Comparison of ENCODE assay signal across 8 cellular contexts in genomic region chr1:59057211-59057694, GRCh38.
A peak's percentile ranks its signal among the peaks of the same experiment; 100 is the strongest.
DNase-seq lines count a peak whose midpoint lies in the region; ATAC-seq and TF ChIP-seq lines count a peak whose summit lies in the region.

No MANE protein-coding gene starts in this region.

- H3K9me3 ChIP-seq in AG04450 (ENCODE audit: control insufficient read depth, insufficient read depth, low read length) (no peaks in the 10 kb centered on the region), MG63 (no peaks in the 10 kb centered on the region), mesodermal cell (ENCODE audit: control insufficient read depth, low read length) (no peaks in the 10 kb centered on the region)

- no peaks in the 10 kb centered on the region for H3K27me3 ChIP-seq in AG04450 (ENCODE audit: control insufficient read depth, insufficient read depth, low read length)
- no peaks in the 10 kb centered on the region for H3K27me3 ChIP-seq in MG63

- DNase-seq in AG04450 (ENCODE audit: low read depth, low spot score) (peak; percentile 88), MG63 (peak; percentile 64), dedifferentiated amniotic fluid mesenchymal stem cell (ENCODE audit: extremely low spot score) (peak; percentile 99)
- DNase-seq in activated CD4-positive, alpha-beta T cell treated with anti-CD3 and anti-CD28 coated beads for 4 hours: no peak
- no peak for DNase-seq in activated CD4-positive, CD25-positive, alpha-beta regulatory T cell treated with anti-CD3 and anti-CD28 coated beads, Interleukin-2, amount 50 U/mL, for 72 hours
- no peak for DNase-seq in stimulated activated CD8-positive, alpha-beta memory T cell treated with anti-CD3 and anti-CD28 coated beads, Interleukin-4, amount 100 ng/mL, for 48 hours

- no peak overlapping the region for H3K4me3 ChIP-seq in AG04450 (ENCODE audit: low read depth, low read length)
- no peak overlapping the region for H3K4me3 ChIP-seq in MG63
- H3K4me3 ChIP-seq in mesodermal cell (ENCODE audit: extremely low read depth, insufficient read depth, low read length, poor library complexity, severe bottlenecking): no peak overlapping the region

- 54 to 60% methylated on average over 4 of the region's 6 CpGs for WGBS in mesodermal cell (ENCODE audit: insufficient coverage in 2 of 2), 2 experiments

- TF ChIP-seq CTCF in AG04450 (IDR thresholded peaks at IDR 0.05; ENCODE audit: low read depth, low read length): peak; percentile 24

- H3K27ac ChIP-seq in AG04450 (ENCODE audit: low read depth, low read length): peak overlapping the region; percentile 47
- peak overlapping the region; percentile 62 for H3K27ac ChIP-seq in mesodermal cell (ENCODE audit: low read depth, low read length, severe bottlenecking)

- H3K4me1 ChIP-seq in mesodermal cell (ENCODE audit: control insufficient read depth, insufficient read depth, low read length, poor library complexity, severe bottlenecking): no peaks in the 10 kb centered on the region

- H3K36me3 ChIP-seq in MG63 (no peaks in the 10 kb centered on the region), mesodermal cell (ENCODE audit: control insufficient read depth, insufficient read depth, low read length) (no peaks in the 10 kb centered on the region)

- POLR2A ChIA-PET in AG04450 (lab: Yijun Ruan, JAX): interaction anchor here (0.6 to 1.2 kb wide), 4 partner anchors 13 to 673 kb away, joined by 3 to 5 read pairs (median 4); partner anchors contain the start of gene JUN

- CTCF ChIA-PET in AG04450 (lab: Charles Lee): interaction anchor here (1.2 kb wide), 1 partner anchor 11 kb away, joined by 3 read pairs; no protein-coding TSS in a partner anchor

- ATAC-seq in HG03469 (IDR thresholded peaks at IDR 0.05; ENCODE audit: unreplicated experiment): no peak

Comparison
In these comparisons a context has a peak if more than half of its experiments do, and no peak if none do; other contexts are left out.
1. DNase-seq: peak in AG04450 (single experiment), MG63 (single experiment) and dedifferentiated amniotic fluid mesenchymal stem cell (single experiment); none in activated CD4-positive, alpha-beta T cell treated with anti-CD3 and anti-CD28 coated beads for 4 hours (0 of 2), activated CD4-positive, CD25-positive, alpha-beta regulatory T cell treated with anti-CD3 and anti-CD28 coated beads, Interleukin-2, amount 50 U/mL, for 72 hours (single experiment) and stimulated activated CD8-positive, alpha-beta memory T cell treated with anti-CD3 and anti-CD28 coated beads, Interleukin-4, amount 100 ng/mL, for 48 hours (single experiment).